Comparison of ENCODE assay signal across 8 cellular contexts in the genomic region with DNA sequence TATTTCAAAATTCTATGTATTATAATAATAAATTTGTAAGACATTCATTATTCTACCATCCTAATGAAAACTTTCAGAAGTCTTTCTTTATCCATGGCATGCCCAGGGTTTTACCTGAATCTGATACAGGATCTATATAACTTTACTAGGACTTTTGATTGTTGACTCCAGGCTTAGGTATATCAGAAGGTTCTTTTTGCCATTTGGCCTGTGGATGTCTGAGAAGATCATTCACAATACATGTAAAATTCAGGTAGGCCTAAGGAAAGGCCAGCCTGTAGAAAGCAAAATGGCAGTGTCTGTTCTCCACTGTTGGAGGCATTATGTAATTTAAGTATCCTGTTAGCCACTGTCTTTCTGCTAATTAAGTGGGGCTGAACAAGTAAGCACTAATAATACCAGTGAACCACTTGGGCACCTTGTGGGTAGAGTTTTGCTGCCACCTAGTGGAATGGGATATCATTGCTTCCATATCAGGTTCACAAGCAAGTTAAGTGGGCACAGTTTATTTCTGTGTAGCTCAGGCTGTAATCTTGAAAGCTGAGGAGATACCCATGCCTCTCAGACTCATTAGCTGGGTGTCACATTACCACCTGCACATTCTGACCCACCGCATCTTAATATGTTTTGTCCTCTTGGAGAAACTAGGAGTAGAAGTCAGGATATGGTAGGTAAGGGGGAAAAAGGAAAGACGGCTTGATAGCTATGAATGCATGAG.
A peak's percentile ranks its signal among the peaks of the same experiment; 100 is the strongest.
DNase-seq lines count a peak whose midpoint lies in the region; ATAC-seq and TF ChIP-seq lines count a peak whose summit lies in the region.

No MANE protein-coding gene starts in this region.

- no peak overlapping the region for H3K4me2 ChIP-seq in osteoblast (ENCODE audit: insufficient read depth, low read length)

- H3K27ac ChIP-seq in foreskin keratinocyte (no peak overlapping the region), osteoblast (ENCODE audit: low read depth, low read length) (no peak overlapping the region), transverse colon (no peak overlapping the region)

- H2AFZ ChIP-seq in osteoblast (ENCODE audit: low read length) = no peak overlapping the region

- no peaks in the 10 kb centered on the region for H3K79me2 ChIP-seq in osteoblast (ENCODE audit: insufficient read depth, low read length)

- H3K4me1 ChIP-seq in foreskin keratinocyte (peaks cover 17% of the 10 kb centered on the region), osteoblast (ENCODE audit: insufficient read depth, low read length) (no peaks in the 10 kb centered on the region), transverse colon (no peaks in the 10 kb centered on the region)

- WGBS in transverse colon (ENCODE audit: low coverage in 1 of 2), 2 donors = 56 to 62% methylated on average over 2 of the region's 2 CpGs

- TF ChIP-seq CTCF in foreskin keratinocyte (conservative IDR thresholded peaks at IDR 0.05) (peak; percentile 92), osteoblast (IDR thresholded peaks at IDR 0.05; ENCODE audit: extremely low read depth, low read depth, low read length) (peak; percentile 90), transverse colon (IDR thresholded peaks at IDR 0.05) (peak; percentile 91 to 96 (median 92))

- TF ChIP-seq EP300 in transverse colon (IDR thresholded peaks at IDR 0.05; ENCODE audit: low read depth) = no peak

- H3K36me3 ChIP-seq in osteoblast (ENCODE audit: insufficient read depth, low read length) = peaks cover 8% of the 10 kb centered on the region
- peaks cover 0 to 18% (median 7%) of the 10 kb centered on the region in 4 donors for H3K36me3 ChIP-seq in transverse colon

- intact Hi-C loops in transverse colon (cut with DNase I; ENCODE audit: low total_unique reads) = loop anchor here (2.0 kb wide), 1 partner anchor 198 kb away; no protein-coding TSS in a partner anchor

- peak; percentile 85 for ATAC-seq in foreskin keratinocyte

- no peak for TF ChIP-seq POLR2A in transverse colon (IDR thresholded peaks at IDR 0.05)

- H3K4me3 ChIP-seq in osteoblast (ENCODE audit: insufficient read depth, low read length) = no peak overlapping the region
- no peak overlapping the region for H3K4me3 ChIP-seq in transverse colon

- H3K27me3 ChIP-seq in foreskin keratinocyte (no peaks in the 10 kb centered on the region), osteoblast (ENCODE audit: insufficient read depth, low read length) (no peaks in the 10 kb centered on the region), transverse colon (no peaks in the 10 kb centered on the region)

- H4K20me1 ChIP-seq in osteoblast (ENCODE audit: insufficient read depth, low read length) = peaks cover 4% of the 10 kb centered on the region

- no peaks in the 10 kb centered on the region for H3K9me3 ChIP-seq in osteoblast (ENCODE audit: low read depth, low read length)
- no peaks in the 10 kb centered on the region for H3K9me3 ChIP-seq in transverse colon

- in situ Hi-C loops in transverse colon (cut with MboI; ENCODE audit: low pct_ligation_motif_present in 1 of 4, low pct_unique_long_range_greater_than_20kb in 1 of 4, low sequenced_read_pairs in 3 of 4) = loop anchor here in 3 of 4 donors (5.0 kb wide), 2 partner anchors 194 to 199 kb away; no protein-coding TSS in a partner anchor

- DNase-seq in EH (ENCODE audit: low read depth) = peak; percentile 79
- DNase-seq in H4 (ENCODE audit: low spot score) = peak; percentile 82
- peak; percentile 71 for DNase-seq in M059J (ENCODE audit: low read depth)
- DNase-seq in SHP77 treated with DMSO at 0.1 percent for 48 hours (lab: John Stamatoyannopoulos, UW) = peak; percentile 51
- DNase-seq in activated effector memory CD4-positive, alpha-beta T cell treated with Interleukin-2 at 50 U/mL for 16 hours = peak; percentile 23
- DNase-seq in foreskin keratinocyte = peak; percentile 30 to 55
- no peak for DNase-seq in osteoblast (ENCODE audit: insufficient read length, low spot score, missing footprints)
- DNase-seq in transverse colon = peak; percentile 57
